27 cellular contexts compared by ENCODE assay signal in genomic region chr16:79434771-79435170, GRCh38.
"Had no signal": no experiment of that assay in that cellular context is flagged by ENCODE, and none has a peak within 500 bp of the region (broad histone marks: within the 10 kb centered on the region; RNA-seq: fewer than 3 reads in every experiment).

No MANE protein-coding gene starts in this region.

- H3K9me3 Mint-ChIP-seq: effector memory CD8-positive, alpha-beta T cell; immature natural killer cell; nephron; stimulated activated effector memory CD8-positive, alpha-beta T cell treated with anti-CD3 and anti-CD28 coated beads, Interleukin-12 subunit alpha, Interleukin-12 subunit beta, amount 100 ng/mL, for 72 hours; type B pancreatic cell had no signal

- ATAC-seq: effector memory CD8-positive, alpha-beta T cell; left colon; left ventricle myocardium superior; naive thymus-derived CD4-positive, alpha-beta T cell; right cardiac atrium; stimulated activated effector memory CD8-positive, alpha-beta T cell treated with anti-CD3 and anti-CD28 coated beads, Interleukin-12 subunit alpha, Interleukin-12 subunit beta, amount 100 ng/mL, for 72 hours had no signal

- H3K4me2 ChIP-seq: neural progenitor cell had no signal

- H3K4me3 ChIP-seq: esophagus squamous epithelium, lung, neural progenitor cell, prostate gland, sigmoid colon, stomach, thyroid gland had no signal

- H3K27me3 ChIP-seq: esophagus squamous epithelium, neural progenitor cell, sigmoid colon, stomach, thyroid gland had no signal

- H2AFZ ChIP-seq: neural progenitor cell had no signal

- H3K27ac ChIP-seq: esophagus squamous epithelium, neural progenitor cell, prostate gland, sigmoid colon, stomach, thyroid gland had no signal

- H3K36me3 Mint-ChIP-seq: immature natural killer cell; memory B cell; stimulated activated effector memory CD8-positive, alpha-beta T cell treated with anti-CD3 and anti-CD28 coated beads, Interleukin-12 subunit alpha, Interleukin-12 subunit beta, amount 100 ng/mL, for 72 hours; type B pancreatic cell had no signal

- H3K27me3 Mint-ChIP-seq: effector memory CD8-positive, alpha-beta T cell; memory B cell had no signal

- H3K4me1 ChIP-seq: prostate gland had no signal

- H3K36me3 ChIP-seq: esophagus squamous epithelium, neural progenitor cell, prostate gland, sigmoid colon, stomach, thyroid gland had no signal

- H3K4me3 Mint-ChIP-seq: effector memory CD8-positive, alpha-beta T cell; immature natural killer cell; memory B cell; naive thymus-derived CD4-positive, alpha-beta T cell; nephron; neural progenitor cell; stimulated activated effector memory CD8-positive, alpha-beta T cell treated with anti-CD3 and anti-CD28 coated beads, Interleukin-12 subunit alpha, Interleukin-12 subunit beta, amount 100 ng/mL, for 72 hours; type B pancreatic cell had no signal

- H3K4me1 Mint-ChIP-seq: immature natural killer cell; memory B cell; naive thymus-derived CD4-positive, alpha-beta T cell; stimulated activated effector memory CD8-positive, alpha-beta T cell treated with anti-CD3 and anti-CD28 coated beads, Interleukin-12 subunit alpha, Interleukin-12 subunit beta, amount 100 ng/mL, for 72 hours had no signal

- H3K9ac ChIP-seq: neural progenitor cell had no signal

- DNase-seq: cerebellar nuclear complex; cortex of kidney; effector memory CD8-positive, alpha-beta T cell; erythroblast; esophagus squamous epithelium; foreskin melanocyte; hypothalamus; immature natural killer cell; kidney; left colon; left ventricle myocardium superior; midbrain; naive thymus-derived CD4-positive, alpha-beta T cell; right cardiac atrium; sigmoid colon; stimulated activated CD4-positive, alpha-beta T cell treated with anti-CD3 and anti-CD28 coated beads, Interleukin-2, amount 100 ng/mL, for 24 hours; stimulated activated CD4-positive, alpha-beta T cell treated with anti-CD3 and anti-CD28 coated beads, Interleukin-4, amount 100 ng/mL, for 24 hours; stimulated activated naive CD4-positive, alpha-beta T cell treated with Interleukin-2 at 50 U/mL for 16 hours; stomach; thyroid gland had no signal

- H3K27ac Mint-ChIP-seq: effector memory CD8-positive, alpha-beta T cell; immature natural killer cell; memory B cell; naive thymus-derived CD4-positive, alpha-beta T cell; nephron; neural progenitor cell; stimulated activated effector memory CD8-positive, alpha-beta T cell treated with anti-CD3 and anti-CD28 coated beads, Interleukin-12 subunit alpha, Interleukin-12 subunit beta, amount 100 ng/mL, for 72 hours; type B pancreatic cell had no signal

- H3K9me3 ChIP-seq: esophagus squamous epithelium, prostate gland, sigmoid colon, stomach, thyroid gland had no signal
